17 cellular contexts compared by ENCODE assay signal in genomic region chr6:129632081-129632758, GRCh38.
"Had no signal": no experiment of that assay in that cellular context is flagged by ENCODE, and none has a peak within 500 bp of the region (broad histone marks: within the 10 kb centered on the region; RNA-seq: fewer than 3 reads in every experiment).

No MANE protein-coding gene starts in this region.

- H3K36me3 ChIP-seq: neural progenitor cell, prostate gland, transverse colon, uterus had no signal

- H3K27me3 ChIP-seq: neural progenitor cell, suprapubic skin, transverse colon, uterus had no signal

- H2AFZ ChIP-seq: neural progenitor cell had no signal

- H3K9me3 ChIP-seq: prostate gland, suprapubic skin, transverse colon, uterus had no signal

- DNase-seq: activated effector memory CD4-positive, alpha-beta T cell treated with anti-CD3 and anti-CD28 coated beads, Interleukin-2, amount 50 U/mL, for 16 hours; activated T-cell treated with anti-CD3 and anti-CD28 coated beads, Interleukin-2, amount 50 U/mL, for 72 hours; effector memory CD8-positive, alpha-beta T cell; immature natural killer cell; kidney glomerular epithelial cell; left ventricle myocardium superior; naive B cell; right cardiac atrium; small intestine; stimulated activated CD4-positive, alpha-beta T cell treated with anti-CD3 and anti-CD28 coated beads, Interleukin-15, amount 100 ng/mL, for 24 hours; stimulated activated CD4-positive, alpha-beta T cell treated with anti-CD3 and anti-CD28 coated beads, Interleukin-2, amount 100 ng/mL, for 48 hours; T1000; transverse colon; uterus had no signal

- H3K4me3 ChIP-seq: neural progenitor cell, prostate gland, suprapubic skin, transverse colon, uterus had no signal

- H3K27ac ChIP-seq: neural progenitor cell, prostate gland, suprapubic skin, transverse colon, uterus had no signal

- H3K4me2 ChIP-seq: neural progenitor cell had no signal

- H3K9ac ChIP-seq: neural progenitor cell had no signal

- H3K4me1 ChIP-seq: neural progenitor cell, prostate gland, uterus had no signal

- ATAC-seq: activated T-cell treated with anti-CD3 and anti-CD28 coated beads, Interleukin-2, amount 50 U/mL, for 72 hours; effector memory CD8-positive, alpha-beta T cell; left ventricle myocardium superior; right cardiac atrium had no signal
